ENCODE assay signal across 1 cellular context in the genomic region with DNA sequence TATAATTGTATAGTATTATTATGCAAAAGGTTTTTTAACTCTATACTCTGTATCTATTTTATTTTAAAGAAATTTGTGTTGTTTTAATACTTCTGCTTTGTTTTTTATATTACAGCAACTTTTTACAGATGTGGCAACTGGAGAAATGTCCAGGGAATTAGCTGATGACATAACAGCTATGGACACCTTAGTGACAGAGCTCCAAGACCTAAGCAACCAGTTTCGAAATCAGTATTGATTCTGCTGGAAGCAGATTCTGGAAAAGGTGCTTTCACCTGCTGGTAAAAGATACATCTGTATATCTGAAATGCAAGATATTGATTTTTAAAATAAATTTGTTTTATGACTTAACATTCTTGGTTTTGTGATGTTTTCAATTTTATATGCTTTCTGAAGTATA.
TF ChIP-seq lines count a peak whose summit lies in the region.

No MANE protein-coding gene starts in this region.

TF ChIP-seq in K562, 482 proteins besides CTCF, POLR2A, EP300 and RAD21 (continued from another document):
- no peak for TF ChIP-seq ZBTB34 (CRISPR knock-in tag; IDR thresholded peaks at IDR 0.05)
